8 cellular contexts compared by ENCODE assay signal in the genomic region with DNA sequence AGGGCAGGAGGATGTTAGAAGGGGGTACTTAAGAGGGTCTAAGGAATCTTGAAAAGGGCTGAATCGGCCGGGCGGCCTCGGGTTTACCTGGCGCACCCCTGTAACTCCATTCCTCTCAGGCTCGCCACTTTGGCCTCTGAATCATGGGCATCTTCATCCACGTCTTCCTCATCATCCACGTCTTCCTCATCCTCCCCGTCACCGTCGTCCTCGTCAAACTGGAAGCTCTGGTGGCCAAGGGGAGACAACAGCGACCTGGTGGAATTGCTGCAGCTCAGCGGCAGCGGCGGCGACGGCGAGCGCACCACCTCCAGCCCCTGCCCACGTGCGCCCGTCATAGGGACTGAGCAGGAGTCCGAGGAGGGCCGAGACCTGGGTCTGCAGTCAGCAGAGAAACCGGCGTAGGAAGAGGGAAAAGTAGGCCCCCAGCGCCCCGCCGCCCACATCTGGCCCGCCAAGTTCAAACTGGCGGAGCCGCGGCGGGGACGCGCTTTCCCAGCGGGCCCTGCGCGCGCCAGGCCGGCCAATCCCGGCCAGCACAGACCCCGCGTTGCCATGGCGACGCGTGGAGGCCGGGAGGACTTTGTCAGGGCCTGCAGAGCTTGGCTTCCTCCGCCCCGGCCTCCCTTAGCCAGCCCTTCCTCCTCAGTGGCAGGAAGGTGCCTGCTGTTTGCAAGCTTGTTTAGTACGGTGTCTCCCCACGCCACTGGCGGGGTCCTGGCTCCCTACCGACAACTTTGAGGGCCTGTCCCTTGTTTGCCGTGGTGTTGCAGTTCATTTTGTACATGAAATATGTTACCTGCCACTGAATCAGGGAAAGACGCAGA. TPM values are rescaled to one million over a fixed set of nuclear protein-coding genes. Genes with fewer than 3 reads are reported as not detected.
DNase-seq lines count a peak whose midpoint lies in the region; ATAC-seq, FAIRE-seq and TF ChIP-seq lines count a peak whose summit lies in the region.

A gene with protein sequence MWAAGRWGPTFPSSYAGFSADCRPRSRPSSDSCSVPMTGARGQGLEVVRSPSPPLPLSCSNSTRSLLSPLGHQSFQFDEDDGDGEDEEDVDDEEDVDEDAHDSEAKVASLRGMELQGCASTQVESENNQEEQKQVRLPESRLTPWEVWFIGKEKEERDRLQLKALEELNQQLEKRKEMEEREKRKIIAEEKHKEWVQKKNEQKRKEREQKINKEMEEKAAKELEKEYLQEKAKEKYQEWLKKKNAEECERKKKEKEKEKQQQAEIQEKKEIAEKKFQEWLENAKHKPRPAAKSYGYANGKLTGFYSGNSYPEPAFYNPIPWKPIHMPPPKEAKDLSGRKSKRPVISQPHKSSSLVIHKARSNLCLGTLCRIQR (minus strand): TSS at position 467 of the 827 bp plus-strand sequence. CDS start 21 bp downstream, at position 446.

- H3F3A ChIP-seq in smooth muscle cell (ENCODE audit: low read depth): peaks cover 6% of the 10 kb centered on the region

- CTCF ChIA-PET in WTC11 (lab: Charles Lee): interaction anchor here (0.6 to 1.4 kb wide), 3 partner anchors 12 to 179 kb away, joined by 3 to 4 read pairs (median 3); no protein-coding TSS in a partner anchor

- POLR2A ChIA-PET in WTC11 (lab: Charles Lee): interaction anchor here (0.8 to 1.4 kb wide), 2 partner anchors 48 to 81 kb away, joined by 3 to 5 read pairs; no protein-coding TSS in a partner anchor

- H3K4me1 ChIP-seq in smooth muscle cell (ENCODE audit: low read depth): peaks cover 19% of the 10 kb centered on the region

- FAIRE-seq in bronchial epithelial cell (lab: Jason Lieb, UNC): no peak

- H2AFZ ChIP-seq in smooth muscle cell (ENCODE audit: low read depth): peak within 1 kb of the TSS; percentile 66

- H4K20me1 ChIP-seq in smooth muscle cell (ENCODE audit: low read depth): no peaks in the 10 kb centered on the region

- WGBS in smooth muscle cell (ENCODE audit: low lambda C conversion rate): 2% methylated on average over 56 of the region's 57 CpGs

- H3K27ac Mint-ChIP-seq in WTC11 (peak within 1 kb of the TSS; percentile 93), immature natural killer cell (peak within 1 kb of the TSS; percentile 64 to 93 (median 81))

- ATAC-seq in GM19023 (IDR thresholded peaks at IDR 0.05; ENCODE audit: unreplicated experiment) (peak; percentile 100), HG03175 (IDR thresholded peaks at IDR 0.05; ENCODE audit: unreplicated experiment) (peak; percentile 99), WTC11 (peak; percentile 96)

- H3K9me3 Mint-ChIP-seq in WTC11 (no peaks in the 10 kb centered on the region), immature natural killer cell (no peaks in the 10 kb centered on the region)

- H3K27me3 ChIP-seq in bronchial epithelial cell (ENCODE audit: control insufficient read depth, insufficient read depth, low read length) (no peaks in the 10 kb centered on the region), smooth muscle cell (ENCODE audit: low read depth) (no peaks in the 10 kb centered on the region)

- DNase-seq in AG09309 (ENCODE audit: low read depth): peak; percentile 64
- peak; percentile 98 for DNase-seq in NCI-H2227 (lab: John Stamatoyannopoulos, UW; ENCODE audit: unreplicated experiment)
- peak; percentile 92 for DNase-seq in WTC11 (ENCODE audit: low spot score)
- peak; percentile 83 for DNase-seq in bronchial epithelial cell (ENCODE audit: low read depth)
- peak; percentile 84 to 90 (median 89) for DNase-seq in immature natural killer cell
- peak; percentile 62 for DNase-seq in smooth muscle cell (lab: John Stamatoyannopoulos, UW; ENCODE audit: unreplicated experiment)

- H3K4me3 ChIP-seq in AG09309 (ENCODE audit: control insufficient read depth, low read depth, low read length) (peak within 1 kb of the TSS; percentile 75), bronchial epithelial cell (ENCODE audit: low read depth, low read length) (peak within 1 kb of the TSS; percentile 83), smooth muscle cell (peak within 1 kb of the TSS; percentile 59)

- H3K27me3 Mint-ChIP-seq in WTC11 (ENCODE audit: low read depth): no peaks in the 10 kb centered on the region
- H3K27me3 Mint-ChIP-seq in immature natural killer cell (ENCODE audit: low read depth in 3 of 3): peaks cover 2 to 8% (median 2%) of the 10 kb centered on the region in 3 donors

- H3K27ac ChIP-seq in smooth muscle cell (ENCODE audit: low read depth): peak within 1 kb of the TSS; percentile 66

- TF ChIP-seq CTCF in AG09309 (IDR thresholded peaks at IDR 0.05; ENCODE audit: control insufficient read depth, insufficient read depth, low read depth, low read length, missing control alignments): no peak
- TF ChIP-seq CTCF in WTC11 (IDR thresholded peaks at IDR 0.05): no peak
- TF ChIP-seq CTCF in bronchial epithelial cell (IDR thresholded peaks at IDR 0.05; ENCODE audit: insufficient read depth, low read length, severe bottlenecking): no peak
- no peak for TF ChIP-seq CTCF in smooth muscle cell (IDR thresholded peaks at IDR 0.05; ENCODE audit: borderline replicate concordance, insufficient read depth, poor library complexity, severe bottlenecking)

- H3K4me2 ChIP-seq in smooth muscle cell: peak within 1 kb of the TSS; percentile 86

- peak within 1 kb of the TSS; percentile 63 for H3K9ac ChIP-seq in smooth muscle cell (ENCODE audit: low read depth)

- H3K36me3 ChIP-seq in bronchial epithelial cell (ENCODE audit: control insufficient read depth, insufficient read depth, low read length) (no peaks in the 10 kb centered on the region), smooth muscle cell (ENCODE audit: low read depth) (no peaks in the 10 kb centered on the region)

- H3K4me1 Mint-ChIP-seq in WTC11: peaks cover 32% of the 10 kb centered on the region
- peaks cover 21 to 24% of the 10 kb centered on the region in 2 donors for H3K4me1 Mint-ChIP-seq in immature natural killer cell

- H3K4me3 Mint-ChIP-seq in WTC11: peak within 1 kb of the TSS; percentile 83
- peak within 1 kb of the TSS; percentile 89 to 97 (median 94) for H3K4me3 Mint-ChIP-seq in immature natural killer cell

- no peaks in the 10 kb centered on the region for H3K79me2 ChIP-seq in smooth muscle cell (ENCODE audit: low read depth)

- no peaks in the 10 kb centered on the region for H3K9me3 ChIP-seq in smooth muscle cell (replicated peaks; ENCODE audit: low read depth)

- H3K36me3 Mint-ChIP-seq in WTC11: peaks cover 4% of the 10 kb centered on the region
- no peaks in the 10 kb centered on the region for H3K36me3 Mint-ChIP-seq in immature natural killer cell

TF ChIP-seq in WTC11, 78 proteins besides CTCF, POLR2A, EP300 and RAD21 (continues in another document):
- TF ChIP-seq, protein P1, sequence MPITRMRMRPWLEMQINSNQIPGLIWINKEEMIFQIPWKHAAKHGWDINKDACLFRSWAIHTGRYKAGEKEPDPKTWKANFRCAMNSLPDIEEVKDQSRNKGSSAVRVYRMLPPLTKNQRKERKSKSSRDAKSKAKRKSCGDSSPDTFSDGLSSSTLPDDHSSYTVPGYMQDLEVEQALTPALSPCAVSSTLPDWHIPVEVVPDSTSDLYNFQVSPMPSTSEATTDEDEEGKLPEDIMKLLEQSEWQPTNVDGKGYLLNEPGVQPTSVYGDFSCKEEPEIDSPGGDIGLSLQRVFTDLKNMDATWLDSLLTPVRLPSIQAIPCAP (CRISPR knock-in tag; IDR thresholded peaks at IDR 0.05): no peak
- peak; percentile 87 for TF ChIP-seq EMX1 (CRISPR knock-in tag; IDR thresholded peaks at IDR 0.05)
- peak; percentile 36; the same call in 1 of the 2 replicates for TF ChIP-seq JUN (CRISPR knock-in tag; IDR thresholded peaks at IDR 0.05)
- no peak for TF ChIP-seq ESRRA (CRISPR knock-in tag; IDR thresholded peaks at IDR 0.05; ENCODE audit: borderline replicate concordance)
- TF ChIP-seq, protein P2, sequence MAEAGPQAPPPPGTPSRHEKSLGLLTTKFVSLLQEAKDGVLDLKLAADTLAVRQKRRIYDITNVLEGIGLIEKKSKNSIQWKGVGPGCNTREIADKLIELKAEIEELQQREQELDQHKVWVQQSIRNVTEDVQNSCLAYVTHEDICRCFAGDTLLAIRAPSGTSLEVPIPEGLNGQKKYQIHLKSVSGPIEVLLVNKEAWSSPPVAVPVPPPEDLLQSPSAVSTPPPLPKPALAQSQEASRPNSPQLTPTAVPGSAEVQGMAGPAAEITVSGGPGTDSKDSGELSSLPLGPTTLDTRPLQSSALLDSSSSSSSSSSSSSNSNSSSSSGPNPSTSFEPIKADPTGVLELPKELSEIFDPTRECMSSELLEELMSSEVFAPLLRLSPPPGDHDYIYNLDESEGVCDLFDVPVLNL (CRISPR knock-in tag; IDR thresholded peaks at IDR 0.05; ENCODE audit: borderline replicate concordance, low read depth): no peak
- TF ChIP-seq, protein P3, sequence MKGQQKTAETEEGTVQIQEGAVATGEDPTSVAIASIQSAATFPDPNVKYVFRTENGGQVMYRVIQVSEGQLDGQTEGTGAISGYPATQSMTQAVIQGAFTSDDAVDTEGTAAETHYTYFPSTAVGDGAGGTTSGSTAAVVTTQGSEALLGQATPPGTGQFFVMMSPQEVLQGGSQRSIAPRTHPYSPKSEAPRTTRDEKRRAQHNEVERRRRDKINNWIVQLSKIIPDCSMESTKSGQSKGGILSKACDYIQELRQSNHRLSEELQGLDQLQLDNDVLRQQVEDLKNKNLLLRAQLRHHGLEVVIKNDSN (CRISPR knock-in tag; IDR thresholded peaks at IDR 0.05): peak; percentile 71; the same call in 1 of the 2 replicates
- no peak for TF ChIP-seq RORB (CRISPR knock-in tag; IDR thresholded peaks at IDR 0.05)
- no peak for TF ChIP-seq NR2C2 (CRISPR knock-in tag; IDR thresholded peaks at IDR 0.05)
- TF ChIP-seq, protein P4, sequence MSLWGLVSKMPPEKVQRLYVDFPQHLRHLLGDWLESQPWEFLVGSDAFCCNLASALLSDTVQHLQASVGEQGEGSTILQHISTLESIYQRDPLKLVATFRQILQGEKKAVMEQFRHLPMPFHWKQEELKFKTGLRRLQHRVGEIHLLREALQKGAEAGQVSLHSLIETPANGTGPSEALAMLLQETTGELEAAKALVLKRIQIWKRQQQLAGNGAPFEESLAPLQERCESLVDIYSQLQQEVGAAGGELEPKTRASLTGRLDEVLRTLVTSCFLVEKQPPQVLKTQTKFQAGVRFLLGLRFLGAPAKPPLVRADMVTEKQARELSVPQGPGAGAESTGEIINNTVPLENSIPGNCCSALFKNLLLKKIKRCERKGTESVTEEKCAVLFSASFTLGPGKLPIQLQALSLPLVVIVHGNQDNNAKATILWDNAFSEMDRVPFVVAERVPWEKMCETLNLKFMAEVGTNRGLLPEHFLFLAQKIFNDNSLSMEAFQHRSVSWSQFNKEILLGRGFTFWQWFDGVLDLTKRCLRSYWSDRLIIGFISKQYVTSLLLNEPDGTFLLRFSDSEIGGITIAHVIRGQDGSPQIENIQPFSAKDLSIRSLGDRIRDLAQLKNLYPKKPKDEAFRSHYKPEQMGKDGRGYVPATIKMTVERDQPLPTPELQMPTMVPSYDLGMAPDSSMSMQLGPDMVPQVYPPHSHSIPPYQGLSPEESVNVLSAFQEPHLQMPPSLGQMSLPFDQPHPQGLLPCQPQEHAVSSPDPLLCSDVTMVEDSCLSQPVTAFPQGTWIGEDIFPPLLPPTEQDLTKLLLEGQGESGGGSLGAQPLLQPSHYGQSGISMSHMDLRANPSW (CRISPR knock-in tag; conservative IDR thresholded peaks at IDR 0.05; ENCODE audit: low read depth): no peak

RNA-seq across cellular contexts. Expression of the gene that starts here (rescaled TPM):
- total RNA-seq in WTC11 (2021) (18.9 to 23.7 TPM (median 22.8 TPM) in 3 replicates), bronchial epithelial cell (1.3 and 2.0 TPM in 2 replicates), smooth muscle cell (8.0 and 9.3 TPM in 2 replicates)
- polyA plus RNA-seq in immature natural killer cell (1 to 10 TPM; 1.3 to 1.6 (median 1.4) TPM), smooth muscle cell (6.7 and 8.2 TPM in 2 replicates)

Comparison
In these comparisons a context has a peak if more than half of its experiments do, and no peak if none do; other contexts are left out.
1. Peak in every context shown above with its lines: DNase-seq, ATAC-seq, H3K4me3 ChIP-seq and H3K27ac ChIP-seq.